20 cellular contexts compared by ENCODE assay signal in genomic region chr22:46454910-46455269, GRCh38.
DNase-seq lines count a peak whose midpoint lies in the region; ATAC-seq, FAIRE-seq and TF ChIP-seq lines count a peak whose summit lies in the region.
"Had no signal": no experiment of that assay in that cellular context is flagged by ENCODE, and none has a peak within 500 bp of the region (broad histone marks: within the 10 kb centered on the region; RNA-seq: fewer than 3 reads in every experiment).

No MANE protein-coding gene starts in this region.

- no peak for TF ChIP-seq CTCF in Panc1 (IDR thresholded peaks at IDR 0.05)
- TF ChIP-seq CTCF in epithelial cell of esophagus (IDR thresholded peaks at IDR 0.05; ENCODE audit: insufficient read depth, low read depth, low read length, missing control alignments) = no peak

- no peak overlapping the region for H3K14ac ChIP-seq in trophoblast cell (ENCODE audit: low read length)

- no peaks in the 10 kb centered on the region for H3K27me3 ChIP-seq in Panc1 (ENCODE audit: control insufficient read depth, insufficient read depth, low read length)
- no peaks in the 10 kb centered on the region for H3K27me3 ChIP-seq in trophoblast cell (ENCODE audit: insufficient read depth, low read length)
- H3K27me3 ChIP-seq: BE2C had no signal

- H3K4me2 ChIP-seq in trophoblast cell (ENCODE audit: low read length) = no peak overlapping the region

- peaks cover 17% of the 10 kb centered on the region for H3K4me1 ChIP-seq in Panc1 (ENCODE audit: control insufficient read depth, insufficient read depth, low read length)
- H3K4me1 ChIP-seq in trophoblast cell (ENCODE audit: control insufficient read depth in 1 of 2, insufficient read depth in 2 of 2, low read length in 2 of 2) = peaks cover 57 to 69% of the 10 kb centered on the region in 2 experiments
- H3K4me1 ChIP-seq: BE2C had no signal

- CTCF ChIA-PET in Panc1 (lab: Charles Lee) = interaction anchor here (0.6 kb wide), 1 partner anchor 87 kb away, joined by 3 read pairs; no protein-coding TSS in a partner anchor

- intact Hi-C loops in Panc1 (cut with micrococcal nuclease; ENCODE audit: unreplicated experiment) = no loop called here

- H4K8ac ChIP-seq in trophoblast cell (ENCODE audit: low read depth, low read length) = no peak overlapping the region

- H3K79me2 ChIP-seq in trophoblast cell (ENCODE audit: control insufficient read depth, insufficient read depth, low read length, poor library complexity) = peaks cover 1% of the 10 kb centered on the region

- peak overlapping the region; percentile 9 for H2BK12ac ChIP-seq in trophoblast cell (ENCODE audit: low read length)

- H3K18ac ChIP-seq in trophoblast cell (ENCODE audit: low read length) = no peak overlapping the region

- H4K91ac ChIP-seq in trophoblast cell (ENCODE audit: low read depth, low read length) = peak overlapping the region; percentile 39

- H3K36me3 ChIP-seq in Panc1 (ENCODE audit: control insufficient read depth, insufficient read depth, low read length) = no peaks in the 10 kb centered on the region
- no peaks in the 10 kb centered on the region for H3K36me3 ChIP-seq in trophoblast cell (ENCODE audit: control insufficient read depth in 1 of 2, insufficient read depth in 2 of 2, low read length in 2 of 2)
- H3K36me3 ChIP-seq: BE2C, thoracic aorta had no signal

- no peak overlapping the region for H2AK5ac ChIP-seq in trophoblast cell (ENCODE audit: low read length)

- peak; percentile 85 for ATAC-seq in Panc1
- no peak for ATAC-seq in GM19455 (IDR thresholded peaks at IDR 0.05; ENCODE audit: unreplicated experiment)
- ATAC-seq: activated CD4-positive, alpha-beta T cell treated with anti-CD3 and anti-CD28 coated beads for 36 hours; right cardiac atrium had no signal

- H3K23ac ChIP-seq in trophoblast cell (ENCODE audit: low read length) = no peak overlapping the region

- H2BK120ac ChIP-seq in trophoblast cell (ENCODE audit: insufficient read depth, low read length, poor library complexity) = peak overlapping the region; percentile 3

- in situ Hi-C loops in Panc1 (cut with HindIII; ENCODE audit: low pct_unique_long_range_greater_than_20kb, low sequenced_read_pairs) = no loop called here

- H2AFZ ChIP-seq in trophoblast cell (ENCODE audit: insufficient read depth, low read length, poor library complexity) = no peak overlapping the region

- H3K4ac ChIP-seq in trophoblast cell (ENCODE audit: low read depth, low read length) = no peak overlapping the region

- H2BK5ac ChIP-seq in trophoblast cell (ENCODE audit: low read depth, low read length, poor library complexity) = no peak overlapping the region

- peaks cover 28% of the 10 kb centered on the region for H3K79me1 ChIP-seq in trophoblast cell (ENCODE audit: low read length)

- peak; percentile 61 for DNase-seq in H54 (ENCODE audit: insufficient read length, low spot score)
- peak; percentile 10 for DNase-seq in Panc1 (ENCODE audit: low read depth, low spot score)
- peak; percentile 96 for DNase-seq in epithelial cell of esophagus (ENCODE audit: low read depth)
- DNase-seq in trophoblast cell = peak; percentile 86 to 90
- DNase-seq in cerebellum (ENCODE audit: low spot score) = no peak
- DNase-seq in ecto neural progenitor cell (ENCODE audit: low spot score) = no peak
- no peak for DNase-seq in NCI-H1105 (lab: John Stamatoyannopoulos, UW)
- DNase-seq: activated CD4-positive, alpha-beta T cell treated with anti-CD3 and anti-CD28 coated beads for 36 hours; activated CD8-positive, alpha-beta memory T cell treated with anti-CD3 and anti-CD28 coated beads, Interleukin-2, amount 50 U/mL, for 4 hours; activated gamma-delta T cell treated with Interleukin-2 at 50 U/mL for 16 hours; BE2C; NCI-H748 treated with DMSO at 0.1 percent for 48 hours; right cardiac atrium; RPMI8226; stimulated activated CD4-positive, alpha-beta T cell treated with anti-CD3 and anti-CD28 coated beads, Interleukin-2, amount 100 ng/mL, for 48 hours; stimulated activated CD8-positive, alpha-beta memory T cell treated with anti-CD3 and anti-CD28 coated beads, Interleukin-4, amount 100 ng/mL, for 48 hours had no signal

- BruUV-seq in Panc1 (replicated peaks; lab: Mats Ljungman, UMichigan) = no TSS peak

- H3K27ac ChIP-seq in Panc1 (ENCODE audit: low read length) (no peak overlapping the region), trophoblast cell (ENCODE audit: low read depth, low read length) (peak overlapping the region; percentile 20)
- H3K27ac ChIP-seq: coronary artery, thoracic aorta had no signal

- H3K9ac ChIP-seq in trophoblast cell (ENCODE audit: low read length) = no peak overlapping the region

- FAIRE-seq in H54 (lab: Jason Lieb, UNC) = peak; percentile 95
- FAIRE-seq: GM18507 had no signal

- POLR2A ChIA-PET in Panc1 (lab: Charles Lee) = no interaction called here

- H3K9me3 ChIP-seq in Panc1 (ENCODE audit: control insufficient read depth, insufficient read depth, low read depth, low read length) = no peaks in the 10 kb centered on the region
- H3K9me3 ChIP-seq in trophoblast cell (ENCODE audit: insufficient read depth, low read depth, low read length) = peaks cover 1% of the 10 kb centered on the region
- H3K9me3 ChIP-seq: BE2C, thoracic aorta had no signal

- WGBS in trophoblast cell (ENCODE audit: extremely low coverage, insufficient coverage, insufficient read length) = no CpG with 5 or more reads among the region's 10 CpGs

- H3K4me3 ChIP-seq in Panc1 (ENCODE audit: low read depth in 2 of 2, low read length in 2 of 2) = no peak overlapping the region
- H3K4me3 ChIP-seq in epithelial cell of esophagus (ENCODE audit: low read length) = no peak overlapping the region
- H3K4me3 ChIP-seq in trophoblast cell (ENCODE audit: low read depth, low read length) = no peak overlapping the region
- H3K4me3 ChIP-seq: coronary artery, thoracic aorta had no signal

- no peak for TF ChIP-seq POLR2A in H54 (IDR thresholded peaks at IDR 0.05; ENCODE audit: low read depth, low read length)

- no peak overlapping the region for H4K12ac ChIP-seq in trophoblast cell (ENCODE audit: low read depth, low read length)

Comparison
In these comparisons a context has a peak if more than half of its experiments do, and no peak if none do; other contexts are left out.
1. DNase-seq: peak in H54 (single experiment), Panc1 (single experiment), epithelial cell of esophagus (single experiment) and trophoblast cell (2 of 2); none in cerebellum (single experiment), ecto neural progenitor cell (single experiment) and NCI-H1105 (single experiment).